Comparison of ENCODE assay signal across 1 cellular context in the genomic region with DNA sequence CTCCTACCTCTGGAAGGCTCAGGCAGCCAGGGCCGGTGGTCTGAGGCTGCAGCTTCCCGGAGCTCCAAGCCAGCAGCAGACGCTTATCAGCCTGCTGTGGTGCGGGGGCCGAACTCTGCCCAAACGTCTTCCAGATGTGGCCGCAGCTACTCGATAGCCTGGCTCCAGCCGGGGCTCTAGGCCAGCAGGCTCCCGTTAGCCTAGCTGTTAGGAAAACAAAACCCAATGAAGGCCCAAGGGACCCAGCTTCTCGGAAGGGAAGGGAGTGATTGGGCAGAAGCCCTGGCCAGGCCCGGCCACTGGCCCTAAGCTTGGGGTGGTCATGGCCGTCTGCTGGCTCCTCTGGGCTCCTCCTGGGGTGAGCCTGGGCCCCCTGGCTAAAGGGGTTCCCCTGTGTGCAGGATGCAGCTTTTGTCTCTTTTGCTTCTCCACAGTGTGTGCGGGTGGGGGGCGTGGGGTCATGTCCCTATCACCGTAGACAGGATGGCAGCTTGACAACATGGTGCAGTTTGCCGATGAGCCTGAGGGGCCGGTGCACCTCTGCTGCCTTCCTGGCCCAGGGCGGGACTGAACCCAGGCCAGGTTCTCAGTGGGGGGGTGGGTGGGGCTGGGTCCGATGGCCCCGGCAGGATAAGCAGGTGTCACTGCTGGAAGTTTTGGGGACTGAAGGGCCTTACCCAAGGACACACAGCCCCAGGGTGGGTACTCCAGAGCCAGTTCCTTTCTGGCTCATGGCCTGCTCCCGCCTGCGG.
TF ChIP-seq lines count a peak whose summit lies in the region.

No MANE protein-coding gene starts in this region.

TF ChIP-seq in IMR-90, 13 proteins besides CTCF, POLR2A, EP300 and RAD21:
- TF ChIP-seq, protein P1, sequence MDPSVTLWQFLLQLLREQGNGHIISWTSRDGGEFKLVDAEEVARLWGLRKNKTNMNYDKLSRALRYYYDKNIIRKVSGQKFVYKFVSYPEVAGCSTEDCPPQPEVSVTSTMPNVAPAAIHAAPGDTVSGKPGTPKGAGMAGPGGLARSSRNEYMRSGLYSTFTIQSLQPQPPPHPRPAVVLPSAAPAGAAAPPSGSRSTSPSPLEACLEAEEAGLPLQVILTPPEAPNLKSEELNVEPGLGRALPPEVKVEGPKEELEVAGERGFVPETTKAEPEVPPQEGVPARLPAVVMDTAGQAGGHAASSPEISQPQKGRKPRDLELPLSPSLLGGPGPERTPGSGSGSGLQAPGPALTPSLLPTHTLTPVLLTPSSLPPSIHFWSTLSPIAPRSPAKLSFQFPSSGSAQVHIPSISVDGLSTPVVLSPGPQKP (IDR thresholded peaks at IDR 0.05; ENCODE audit: borderline replicate concordance, low read depth, low read length) = no peak
- TF ChIP-seq CEBPB (IDR thresholded peaks at IDR 0.05; ENCODE audit: low read depth, low read length) (no peak), MAZ (IDR thresholded peaks at IDR 0.05; ENCODE audit: borderline replicate concordance, low read depth, low read length) (no peak), CHD1 (IDR thresholded peaks at IDR 0.05; ENCODE audit: low read depth, low read length) (no peak), SMC3 (IDR thresholded peaks at IDR 0.05; ENCODE audit: low read depth, low read length) (no peak), NFE2L2 (IDR thresholded peaks at IDR 0.05; ENCODE audit: low read depth, low read length) (no peak), MXI1 (IDR thresholded peaks at IDR 0.05; ENCODE audit: borderline replicate concordance, low read depth, low read length) (no peak), FOS (IDR thresholded peaks at IDR 0.05; ENCODE audit: low read depth, low read length) (no peak)
- TF ChIP-seq, protein P2, sequence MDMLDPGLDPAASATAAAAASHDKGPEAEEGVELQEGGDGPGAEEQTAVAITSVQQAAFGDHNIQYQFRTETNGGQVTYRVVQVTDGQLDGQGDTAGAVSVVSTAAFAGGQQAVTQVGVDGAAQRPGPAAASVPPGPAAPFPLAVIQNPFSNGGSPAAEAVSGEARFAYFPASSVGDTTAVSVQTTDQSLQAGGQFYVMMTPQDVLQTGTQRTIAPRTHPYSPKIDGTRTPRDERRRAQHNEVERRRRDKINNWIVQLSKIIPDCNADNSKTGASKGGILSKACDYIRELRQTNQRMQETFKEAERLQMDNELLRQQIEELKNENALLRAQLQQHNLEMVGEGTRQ (IDR thresholded peaks at IDR 0.05; ENCODE audit: low read depth, low read length) = no peak
TF ChIP-seq in IMR-90: peak in this region for 0.
